ENCODE assay signal across 22 cellular contexts in genomic region chr18:63120541-63121059, GRCh38.
A peak's percentile ranks its signal among the peaks of the same experiment; 100 is the strongest.
DNase-seq lines count a peak whose midpoint lies in the region; ATAC-seq lines count a peak whose summit lies in the region.
"Had no signal": no experiment of that assay in that cellular context is flagged by ENCODE, and none has a peak within 500 bp of the region (broad histone marks: within the 10 kb centered on the region; RNA-seq: fewer than 3 reads in every experiment).

No MANE protein-coding gene starts in this region.

- peaks cover 19% of the 10 kb centered on the region for H3K9me3 ChIP-seq in BLaER1
- H3K9me3 ChIP-seq: Peyer's patch had no signal

- DNase-seq in activated T-cell treated with anti-CD3 and anti-CD28 coated beads, Interleukin-2, amount 50 U/mL, for 72 hours: no peak
- no peak for DNase-seq in activated T-cell treated with anti-CD3 and anti-CD28 coated beads, Interleukin-2, amount 50 U/mL, for 4 hours
- DNase-seq in left ventricle myocardium superior: no peak
- no peak for DNase-seq in sciatic nerve (ENCODE audit: low spot score)
- DNase-seq in central memory CD4-positive, alpha-beta T cell: no peak
- DNase-seq in SHP77 treated with DMSO at 0.1 percent for 48 hours (lab: John Stamatoyannopoulos, UW): no peak
- DNase-seq: 8988T; AML-193; Calu3; CD8-positive, alpha-beta memory T cell; DMS153; Kasumi-1; NCI-H1694; NCI-H2081; NCI-H2171; NCI-H345; NCI-H774; Peyer's patch had no signal

- peaks cover 8% of the 10 kb centered on the region for H3K4me1 Mint-ChIP-seq in activated T-cell treated with anti-CD3 and anti-CD28 coated beads, Interleukin-2, amount 50 U/mL, for 72 hours (ENCODE audit: low read depth)
- H3K4me1 Mint-ChIP-seq in activated T-cell treated with anti-CD3 and anti-CD28 coated beads, Interleukin-2, amount 50 U/mL, for 4 hours (ENCODE audit: low read depth): peaks cover 10% of the 10 kb centered on the region
- peaks cover 13% of the 10 kb centered on the region for H3K4me1 Mint-ChIP-seq in stimulated activated memory B cell treated with anti-CD40 and anti-IgM and Interleukin-4, amounts not matched to agents 10 μg/mL and 1 μg/mL and 100 μg/mL, for 72 hours

- H3K4me3 ChIP-seq in BLaER1: no peak overlapping the region
- H3K4me3 ChIP-seq: Peyer's patch had no signal

- H3K4me2 ChIP-seq in BLaER1: peak overlapping the region; percentile 33; the same call in 1 of the 2 replicates

- H3K9me3 Mint-ChIP-seq in activated T-cell treated with anti-CD3 and anti-CD28 coated beads, Interleukin-2, amount 50 U/mL, for 72 hours: peaks cover 0 to 1% of the 10 kb centered on the region in 2 donors
- H3K9me3 Mint-ChIP-seq in activated T-cell treated with anti-CD3 and anti-CD28 coated beads, Interleukin-2, amount 50 U/mL, for 4 hours: no peaks in the 10 kb centered on the region
- no peaks in the 10 kb centered on the region for H3K9me3 Mint-ChIP-seq in stimulated activated memory B cell treated with anti-CD40 and anti-IgM and Interleukin-4, amounts not matched to agents 10 μg/mL and 1 μg/mL and 100 μg/mL, for 72 hours
- H3K9me3 Mint-ChIP-seq: CD8-positive, alpha-beta memory T cell had no signal

- H3K27ac ChIP-seq in BLaER1: no peak overlapping the region
- H3K27ac ChIP-seq: C4-2B, Peyer's patch had no signal

- H3K4me1 ChIP-seq in BLaER1: peaks cover 68% of the 10 kb centered on the region
- H3K4me1 ChIP-seq: Peyer's patch had no signal

- H3K36me3 ChIP-seq in BLaER1: peaks cover 12% of the 10 kb centered on the region; the same call in 1 of the 2 replicates
- H3K36me3 ChIP-seq: Peyer's patch had no signal

- H4K20me1 ChIP-seq in BLaER1: no peaks in the 10 kb centered on the region

- ATAC-seq in activated T-cell treated with anti-CD3 and anti-CD28 coated beads, Interleukin-2, amount 50 U/mL, for 72 hours (replicated peaks in 1 of 2): no peak
- no peak for ATAC-seq in activated T-cell treated with anti-CD3 and anti-CD28 coated beads, Interleukin-2, amount 50 U/mL, for 4 hours
- peak; percentile 83 for ATAC-seq in left ventricle myocardium superior
- peak; percentile 37 for ATAC-seq in sciatic nerve
- ATAC-seq in stimulated activated memory B cell treated with anti-CD40 and anti-IgM and Interleukin-4, amounts not matched to agents 10 μg/mL and 1 μg/mL and 100 μg/mL, for 72 hours: no peak
- ATAC-seq: HCT116 had no signal

- peaks cover 0 to 2% of the 10 kb centered on the region in 2 donors for H3K36me3 Mint-ChIP-seq in activated T-cell treated with anti-CD3 and anti-CD28 coated beads, Interleukin-2, amount 50 U/mL, for 72 hours (ENCODE audit: insufficient read depth in 2 of 2)
- peaks cover 2% of the 10 kb centered on the region for H3K36me3 Mint-ChIP-seq in activated T-cell treated with anti-CD3 and anti-CD28 coated beads, Interleukin-2, amount 50 U/mL, for 4 hours (ENCODE audit: insufficient read depth)
- no peaks in the 10 kb centered on the region for H3K36me3 Mint-ChIP-seq in stimulated activated memory B cell treated with anti-CD40 and anti-IgM and Interleukin-4, amounts not matched to agents 10 μg/mL and 1 μg/mL and 100 μg/mL, for 72 hours

- intact Hi-C loops in left ventricle myocardium superior (cut with micrococcal nuclease): no loop called here
- intact Hi-C loops in sciatic nerve (cut with DNase I): no loop called here

- H3K9ac ChIP-seq in BLaER1: no peak overlapping the region

- no peaks in the 10 kb centered on the region for H3K27me3 ChIP-seq in BLaER1
- H3K27me3 ChIP-seq: Peyer's patch had no signal

- H3K27me3 Mint-ChIP-seq in activated T-cell treated with anti-CD3 and anti-CD28 coated beads, Interleukin-2, amount 50 U/mL, for 72 hours (ENCODE audit: low read depth): peaks cover 27% of the 10 kb centered on the region
- H3K27me3 Mint-ChIP-seq in activated T-cell treated with anti-CD3 and anti-CD28 coated beads, Interleukin-2, amount 50 U/mL, for 4 hours (ENCODE audit: low read depth): no peaks in the 10 kb centered on the region
- no peaks in the 10 kb centered on the region for H3K27me3 Mint-ChIP-seq in stimulated activated memory B cell treated with anti-CD40 and anti-IgM and Interleukin-4, amounts not matched to agents 10 μg/mL and 1 μg/mL and 100 μg/mL, for 72 hours
- H3K27me3 Mint-ChIP-seq: CD8-positive, alpha-beta memory T cell had no signal

- H3K4me3 Mint-ChIP-seq in activated T-cell treated with anti-CD3 and anti-CD28 coated beads, Interleukin-2, amount 50 U/mL, for 72 hours: no peak overlapping the region
- no peak overlapping the region for H3K4me3 Mint-ChIP-seq in activated T-cell treated with anti-CD3 and anti-CD28 coated beads, Interleukin-2, amount 50 U/mL, for 4 hours
- no peak overlapping the region for H3K4me3 Mint-ChIP-seq in stimulated activated memory B cell treated with anti-CD40 and anti-IgM and Interleukin-4, amounts not matched to agents 10 μg/mL and 1 μg/mL and 100 μg/mL, for 72 hours
- H3K4me3 Mint-ChIP-seq: CD8-positive, alpha-beta memory T cell had no signal

- H3K27ac Mint-ChIP-seq in activated T-cell treated with anti-CD3 and anti-CD28 coated beads, Interleukin-2, amount 50 U/mL, for 72 hours: peak overlapping the region; percentile 54
- no peak overlapping the region for H3K27ac Mint-ChIP-seq in stimulated activated memory B cell treated with anti-CD40 and anti-IgM and Interleukin-4, amounts not matched to agents 10 μg/mL and 1 μg/mL and 100 μg/mL, for 72 hours

Comparison
In these comparisons a context has a peak if more than half of its experiments do, and no peak if none do; other contexts are left out.
1. ATAC-seq: peak in left ventricle myocardium superior (single experiment) and sciatic nerve (single experiment); none in activated T-cell treated with anti-CD3 and anti-CD28 coated beads, Interleukin-2, amount 50 U/mL, for 72 hours (0 of 2), activated T-cell treated with anti-CD3 and anti-CD28 coated beads, Interleukin-2, amount 50 U/mL, for 4 hours (0 of 2) and stimulated activated memory B cell treated with anti-CD40 and anti-IgM and Interleukin-4, amounts not matched to agents 10 μg/mL and 1 μg/mL and 100 μg/mL, for 72 hours (single experiment).